In genomic region chr18:59696311-59697235, GRCh38 we compare ENCODE assay signal across 8 cellular contexts. TPM values are rescaled to one million over a fixed set of nuclear protein-coding genes. Genes with fewer than 3 reads are reported as not detected.
DNase-seq lines count a peak whose midpoint lies in the region; ATAC-seq and TF ChIP-seq lines count a peak whose summit lies in the region.

No MANE protein-coding gene starts in this region.

- no peak overlapping the region for H3K23ac ChIP-seq in trophoblast cell (ENCODE audit: low read length)

- no peaks in the 10 kb centered on the region for H3K27me3 ChIP-seq in PC-3 (ENCODE audit: low read length)
- no peaks in the 10 kb centered on the region for H3K27me3 ChIP-seq in trophoblast cell (ENCODE audit: insufficient read depth, low read length)

- H2BK5ac ChIP-seq in trophoblast cell (ENCODE audit: low read depth, low read length, poor library complexity) = peak overlapping the region; percentile 73

- peak overlapping the region; percentile 82 for H2BK120ac ChIP-seq in trophoblast cell (ENCODE audit: insufficient read depth, low read length, poor library complexity)

- TF ChIP-seq CTCF in AG04449 (IDR thresholded peaks at IDR 0.05; ENCODE audit: insufficient read depth, low read length, missing control alignments) (no peak), PC-3 (conservative IDR thresholded peaks at IDR 0.05; ENCODE audit: low read depth, low read length) (no peak), fibroblast of the aortic adventitia (IDR thresholded peaks at IDR 0.05; ENCODE audit: insufficient read depth, low read length) (no peak)

- H4K20me1 ChIP-seq in PC-3 (ENCODE audit: low read length) = no peaks in the 10 kb centered on the region

- no peaks in the 10 kb centered on the region for H3F3A ChIP-seq in PC-3 (ENCODE audit: low read length, unreplicated experiment)

- no peak overlapping the region for H4K12ac ChIP-seq in trophoblast cell (ENCODE audit: low read depth, low read length)

- H3K79me2 ChIP-seq in PC-3 (ENCODE audit: low read length) (peaks cover 61% of the 10 kb centered on the region), trophoblast cell (ENCODE audit: control insufficient read depth, insufficient read depth, low read length, poor library complexity) (peaks cover 5% of the 10 kb centered on the region)

- BruUV-seq in PC-3 (replicated peaks; lab: Mats Ljungman, UMichigan) = no TSS peak

- peak overlapping the region; percentile 93 for H3K14ac ChIP-seq in trophoblast cell (ENCODE audit: low read length)

- peak overlapping the region; percentile 13 for H2AK5ac ChIP-seq in trophoblast cell (ENCODE audit: low read length)

- peak overlapping the region; percentile 86 for H3K18ac ChIP-seq in trophoblast cell (ENCODE audit: low read length)

- POLR2A ChIA-PET in AG04449 (lab: Yijun Ruan, JAX) = interaction anchor here (0.6 to 2.1 kb wide), 4 partner anchors 22 to 127 kb away, joined by 3 to 9 read pairs (median 4); no protein-coding TSS in a partner anchor
- POLR2A ChIA-PET in PC-3 (lab: Charles Lee; ENCODE audit: unreplicated experiment) = interaction anchor here (0.6 to 1.0 kb wide), 2 partner anchors 36 to 203 kb away, joined by 3 to 5 read pairs; no protein-coding TSS in a partner anchor

- H2AFZ ChIP-seq in PC-3 (ENCODE audit: low read length) (peak overlapping the region; percentile 94), trophoblast cell (ENCODE audit: insufficient read depth, low read length, poor library complexity) (peak overlapping the region; percentile 83)

- DNase-seq in AG04449 (ENCODE audit: low read depth, low spot score) (no peak), PC-3 (peak; percentile 66), fibroblast of the aortic adventitia (ENCODE audit: low read depth) (peak; percentile 65), trophoblast cell (peak; percentile 72 to 80), hippocampal formation (lab: John Stamatoyannopoulos, UW) (no peak), SIG-M5 (lab: John Stamatoyannopoulos, UW) (no peak), dedifferentiated amniotic fluid mesenchymal stem cell (ENCODE audit: extremely low spot score) (no peak)

- peak overlapping the region; percentile 57 for H4K8ac ChIP-seq in trophoblast cell (ENCODE audit: low read depth, low read length)

- no peaks in the 10 kb centered on the region for H3K9me2 ChIP-seq in PC-3 (replicated peaks; ENCODE audit: low read length)

- peaks cover 17% of the 10 kb centered on the region for H3K79me1 ChIP-seq in trophoblast cell (ENCODE audit: low read length)

- peak overlapping the region; percentile 82 for H4K91ac ChIP-seq in trophoblast cell (ENCODE audit: low read depth, low read length)

- H3K4ac ChIP-seq in trophoblast cell (ENCODE audit: low read depth, low read length) = peak overlapping the region; percentile 68

- CTCF ChIA-PET in AG04449 (lab: Yijun Ruan, JAX) (interaction anchor here (0.6 to 3.0 kb wide), 77 partner anchors 10 to 449 kb away, joined by 3 to 103 read pairs (median 6); no protein-coding TSS in a partner anchor), PC-3 (lab: Charles Lee) (interaction anchor here (0.6 to 1.8 kb wide), 12 partner anchors 20 to 237 kb away, joined by 3 to 47 read pairs (median 5); no protein-coding TSS in a partner anchor)

- no peaks in the 10 kb centered on the region for H3K36me3 ChIP-seq in PC-3 (ENCODE audit: low read depth, low read length)
- H3K36me3 ChIP-seq in trophoblast cell (ENCODE audit: control insufficient read depth in 1 of 2, insufficient read depth in 2 of 2, low read length in 2 of 2) = peaks cover 0 to 1% of the 10 kb centered on the region in 2 experiments

- H3K9ac ChIP-seq in PC-3 (ENCODE audit: low read length) (peak overlapping the region; percentile 63), trophoblast cell (ENCODE audit: low read length) (peak overlapping the region; percentile 52)

- H3K4me3 ChIP-seq in AG04449 (ENCODE audit: low read depth, low read length) (peak overlapping the region; percentile 94), PC-3 (ENCODE audit: low read length) (peak overlapping the region; percentile 86), fibroblast of the aortic adventitia (ENCODE audit: low read depth, low read length) (peak overlapping the region; percentile 92), trophoblast cell (ENCODE audit: low read depth, low read length) (peak overlapping the region; percentile 86)

- ATAC-seq in GM21447 (IDR thresholded peaks at IDR 0.05; ENCODE audit: unreplicated experiment) (peak; percentile 45), PC-3 (peak; percentile 27)

- WGBS in trophoblast cell (ENCODE audit: extremely low coverage, insufficient coverage, insufficient read length) = no CpG with 5 or more reads among the region's 79 CpGs

- peaks cover 51% of the 10 kb centered on the region for H3K4me1 ChIP-seq in PC-3 (ENCODE audit: insufficient read depth, low read length)
- H3K4me1 ChIP-seq in trophoblast cell (ENCODE audit: control insufficient read depth in 1 of 2, insufficient read depth in 2 of 2, low read length in 2 of 2) = peaks cover 10 to 24% of the 10 kb centered on the region in 2 experiments

- H3K9me3 ChIP-seq in PC-3 (ENCODE audit: low read length) (no peaks in the 10 kb centered on the region), trophoblast cell (ENCODE audit: insufficient read depth, low read depth, low read length) (no peaks in the 10 kb centered on the region)

- H3K27ac ChIP-seq in PC-3 (ENCODE audit: low read length) (peak overlapping the region; percentile 15), trophoblast cell (ENCODE audit: low read depth, low read length) (no peak overlapping the region)

- H3K4me2 ChIP-seq in PC-3 (ENCODE audit: low read length) (peak overlapping the region; percentile 87), trophoblast cell (ENCODE audit: low read length) (peak overlapping the region; percentile 87)

- intact Hi-C loops in PC-3 (cut with micrococcal nuclease) = loop anchor here (1.0 to 10.0 kb wide), 6 partner anchors 36 to 208 kb away; no protein-coding TSS in a partner anchor

- peak overlapping the region; percentile 58 for H2BK12ac ChIP-seq in trophoblast cell (ENCODE audit: low read length)

RNA-seq across cellular contexts. Expression of gene CCBE1, which starts 0.7 kb away (rescaled TPM):
- 13.9 and 20.8 TPM in 2 replicates for total RNA-seq in PC-3 (2014; rRNA removed)
- total RNA-seq in fibroblast of the aortic adventitia (ENCODE audit: low replicate concordance) = 16.2 and 35.3 TPM in 2 replicates
- 13.0 and 15.2 TPM in 2 replicates for polyA plus RNA-seq in trophoblast cell (2013)

Comparison
In these comparisons a context has a peak if more than half of its experiments do, and no peak if none do; other contexts are left out.
1. DNase-seq: peak in PC-3 (single experiment), fibroblast of the aortic adventitia (single experiment) and trophoblast cell (2 of 2); none in AG04449 (single experiment), hippocampal formation (0 of 2), SIG-M5 (single experiment) and dedifferentiated amniotic fluid mesenchymal stem cell (single experiment).
2. Peak in every context shown above with its lines, with median percentiles within 50 percentile points of each other: H3K4me3 ChIP-seq.